ENCODE assay signal across 14 cellular contexts in the genomic region with DNA sequence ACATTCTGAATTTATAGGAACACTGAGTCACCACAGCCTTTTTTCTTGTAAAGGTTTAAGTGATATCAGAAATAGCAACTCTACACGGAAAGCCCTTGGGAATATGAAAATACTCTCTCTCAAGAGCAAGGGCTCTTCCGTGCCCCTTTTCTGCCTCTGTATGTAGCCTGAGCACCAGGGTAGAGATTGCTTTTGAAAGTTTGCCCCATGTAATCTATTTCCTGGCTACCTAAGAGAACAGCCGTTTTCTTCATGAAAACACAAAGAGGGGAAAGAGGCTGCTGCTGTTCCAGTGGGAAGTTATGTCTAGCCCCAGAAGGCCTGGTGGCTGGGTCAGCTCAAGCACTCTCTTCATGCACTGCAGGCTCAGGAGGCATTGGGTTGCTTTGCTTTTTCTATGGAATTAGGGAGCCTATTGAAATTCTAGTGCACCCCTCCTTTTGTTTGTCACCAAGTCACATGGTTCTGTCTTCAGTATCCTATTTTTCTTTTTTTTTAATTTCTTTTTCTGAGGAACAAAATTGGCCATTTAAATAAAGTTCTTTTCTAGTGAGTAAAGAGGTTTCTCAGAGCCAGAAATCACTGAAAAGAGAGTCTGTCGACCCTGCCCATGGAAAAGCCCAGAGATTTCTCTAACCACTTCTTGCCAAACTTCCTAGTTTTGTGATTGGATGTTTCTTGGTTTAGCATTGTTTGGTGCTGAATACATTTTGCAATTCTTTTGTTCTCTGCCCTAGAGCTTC. TPM values are rescaled to one million over a fixed set of nuclear protein-coding genes. Genes with fewer than 3 reads are reported as not detected.
DNase-seq lines count a peak whose midpoint lies in the region; ATAC-seq and TF ChIP-seq lines count a peak whose summit lies in the region.
"Had no signal": no experiment of that assay in that cellular context is flagged by ENCODE, and none has a peak within 500 bp of the region (broad histone marks: within the 10 kb centered on the region; RNA-seq: fewer than 3 reads in every experiment).

No MANE protein-coding gene starts in this region.

- CTCF ChIA-PET in activated CD4-positive, alpha-beta T cell treated with anti-CD3 and anti-CD28 coated beads for 36 hours (lab: Charles Lee): interaction anchor here (1.3 to 3.8 kb wide), 3 partner anchors 9 to 179 kb away, joined by 3 to 13 read pairs (median 8); no protein-coding TSS in a partner anchor

- TF ChIP-seq CTCF in SU-DHL-6 (IDR thresholded peaks at IDR 0.05; ENCODE audit: insufficient read depth, low read length, poor library complexity, severe bottlenecking) (no peak), dorsolateral prefrontal cortex (IDR thresholded peaks at IDR 0.05 in 54 of 56, conservative IDR thresholded peaks at IDR 0.05 in 2 of 56; ENCODE audit: low read depth in 1 of 56, partially characterized antibody in 56 of 56) (no peak), spleen (IDR thresholded peaks at IDR 0.05 in 8 of 11, conservative IDR thresholded peaks at IDR 0.05 in 3 of 11) (no peak), smooth muscle cell (IDR thresholded peaks at IDR 0.05; ENCODE audit: borderline replicate concordance, insufficient read depth, poor library complexity, severe bottlenecking) (no peak)

- H2AFZ ChIP-seq in SU-DHL-6 (ENCODE audit: low read depth, low read length, severe bottlenecking) (peak overlapping the region; percentile 73), smooth muscle cell (ENCODE audit: low read depth) (no peak overlapping the region)

- ATAC-seq in activated CD4-positive, alpha-beta T cell treated with anti-CD3 and anti-CD28 coated beads for 36 hours: peak; percentile 39

- WGBS in spleen, 5 donors: 61 to 79% (median 68%) methylated on average over 4 of the region's 4 CpGs
- 68% methylated on average over 4 of the region's 4 CpGs for WGBS in smooth muscle cell (ENCODE audit: low lambda C conversion rate)

- H3K4me1 ChIP-seq in spleen (peaks cover 0 to 31% (median 13%) of the 10 kb centered on the region in 6 donors), smooth muscle cell (ENCODE audit: low read depth) (peaks cover 11% of the 10 kb centered on the region)
- H3K4me1 ChIP-seq: SJSA1, testis had no signal

- DNase-seq in activated CD4-positive, alpha-beta T cell treated with anti-CD3 and anti-CD28 coated beads for 36 hours: no peak
- no peak for DNase-seq in activated CD4-positive, alpha-beta T cell treated with anti-CD3 and anti-CD28 coated beads, Interleukin-2, amount 50 U/mL, for 48 hours
- DNase-seq in dorsolateral prefrontal cortex (no peak), spleen (no peak), smooth muscle cell (lab: John Stamatoyannopoulos, UW; ENCODE audit: unreplicated experiment) (no peak), NCI-H446 (lab: John Stamatoyannopoulos, UW) (no peak)
- no peak for DNase-seq in stimulated activated CD4-positive, alpha-beta T cell treated with anti-CD3 and anti-CD28 coated beads, Interleukin-2, amount 100 ng/mL, for 24 hours
- DNase-seq: 8988T, NCI-H510A treated with DMSO at 0.1 percent for 48 hours, testis had no signal

- H3K79me2 ChIP-seq in SU-DHL-6 (ENCODE audit: insufficient read depth, low read length): no peaks in the 10 kb centered on the region
- no peaks in the 10 kb centered on the region for H3K79me2 ChIP-seq in smooth muscle cell (ENCODE audit: low read depth)

- no peaks in the 10 kb centered on the region for H3K36me3 ChIP-seq in SU-DHL-6 (ENCODE audit: low read length)
- peaks cover 0 to 9% (median 0%) of the 10 kb centered on the region in 6 donors for H3K36me3 ChIP-seq in spleen
- H3K36me3 ChIP-seq in smooth muscle cell (ENCODE audit: low read depth): no peaks in the 10 kb centered on the region

- no peaks in the 10 kb centered on the region for H3K27me3 Mint-ChIP-seq in activated CD4-positive, alpha-beta T cell treated with anti-CD3 and anti-CD28 coated beads for 36 hours
- H3K27me3 Mint-ChIP-seq: progenitor cell of endocrine pancreas had no signal

- no peak for TF ChIP-seq POLR2A in spleen (IDR thresholded peaks at IDR 0.05)

- peak overlapping the region; percentile 11 for H3K4me3 ChIP-seq in SU-DHL-6 (ENCODE audit: insufficient read depth, low read length, poor library complexity, severe bottlenecking)
- H3K4me3 ChIP-seq in dorsolateral prefrontal cortex: no peak overlapping the region
- H3K4me3 ChIP-seq in spleen: no peak overlapping the region
- H3K4me3 ChIP-seq in smooth muscle cell: no peak overlapping the region
- H3K4me3 ChIP-seq: SJSA1, testis had no signal

- H3K4me3 Mint-ChIP-seq in activated CD4-positive, alpha-beta T cell treated with anti-CD3 and anti-CD28 coated beads for 36 hours: no peak overlapping the region

- H3K27me3 ChIP-seq in SU-DHL-6 (ENCODE audit: low read length): no peaks in the 10 kb centered on the region
- no peaks in the 10 kb centered on the region for H3K27me3 ChIP-seq in dorsolateral prefrontal cortex
- H3K27me3 ChIP-seq in spleen (replicated peaks in 1 of 7): no peaks in the 10 kb centered on the region
- no peaks in the 10 kb centered on the region for H3K27me3 ChIP-seq in smooth muscle cell (ENCODE audit: low read depth)
- H3K27me3 ChIP-seq: SJSA1, testis had no signal

- H3K9me3 ChIP-seq in SU-DHL-6 (ENCODE audit: insufficient read depth, low read length): peaks cover 10% of the 10 kb centered on the region; the same call in 1 of the 2 replicates
- H3K9me3 ChIP-seq in spleen: peaks cover 0 to 4% (median 0%) of the 10 kb centered on the region in 8 donors
- H3K9me3 ChIP-seq in smooth muscle cell (replicated peaks; ENCODE audit: low read depth): no peaks in the 10 kb centered on the region
- H3K9me3 ChIP-seq: SJSA1, testis had no signal

- H3K4me2 ChIP-seq in SU-DHL-6 (ENCODE audit: low read depth, low read length, poor library complexity, severe bottlenecking) (peak overlapping the region; percentile 56), smooth muscle cell (no peak overlapping the region)

- H4K20me1 ChIP-seq in SU-DHL-6 (ENCODE audit: low read depth, low read length): no peaks in the 10 kb centered on the region
- H4K20me1 ChIP-seq in smooth muscle cell (ENCODE audit: low read depth): no peaks in the 10 kb centered on the region

- intact Hi-C loops in activated CD4-positive, alpha-beta T cell treated with anti-CD3 and anti-CD28 coated beads for 36 hours (cut with DNase I, micrococcal nuclease): loop anchor here (2.0 to 5.0 kb wide), 5 partner anchors 17 to 119 kb away; a partner anchor contains a TSS
- intact Hi-C loops in dorsolateral prefrontal cortex (cut with DNase I) (no loop called here), spleen (cut with DNase I; ENCODE audit: low total_unique reads) (no loop called here)

- no peaks in the 10 kb centered on the region for H3K9me2 ChIP-seq in SU-DHL-6 (replicated peaks; ENCODE audit: insufficient read depth, low read length)

- H3K27ac Mint-ChIP-seq in activated CD4-positive, alpha-beta T cell treated with anti-CD3 and anti-CD28 coated beads for 36 hours: peak overlapping the region; percentile 92
- H3K27ac Mint-ChIP-seq: progenitor cell of endocrine pancreas had no signal

- POLR2A ChIA-PET in activated CD4-positive, alpha-beta T cell treated with anti-CD3 and anti-CD28 coated beads for 36 hours (lab: Charles Lee): no interaction called here

- peaks cover 4% of the 10 kb centered on the region for H3K9me3 Mint-ChIP-seq in activated CD4-positive, alpha-beta T cell treated with anti-CD3 and anti-CD28 coated beads for 36 hours (ENCODE audit: low read depth)

- H3K9ac ChIP-seq in SU-DHL-6 (ENCODE audit: low read length) (peak overlapping the region; percentile 31), smooth muscle cell (ENCODE audit: low read depth) (no peak overlapping the region)

- H3K36me3 Mint-ChIP-seq in activated CD4-positive, alpha-beta T cell treated with anti-CD3 and anti-CD28 coated beads for 36 hours (ENCODE audit: low read depth): peaks cover 14% of the 10 kb centered on the region

- H3K4me1 Mint-ChIP-seq in activated CD4-positive, alpha-beta T cell treated with anti-CD3 and anti-CD28 coated beads for 36 hours: peaks cover 79% of the 10 kb centered on the region

- H3K27ac ChIP-seq in SU-DHL-6 (ENCODE audit: low read depth, low read length): peak overlapping the region; percentile 89
- peak overlapping the region in 51 of 59 donors; percentile 1 to 87 (median 64) for H3K27ac ChIP-seq in dorsolateral prefrontal cortex
- peak overlapping the region; percentile 45 to 76 (median 62) for H3K27ac ChIP-seq in spleen
- H3K27ac ChIP-seq in smooth muscle cell (ENCODE audit: low read depth): no peak overlapping the region
- H3K27ac ChIP-seq: SJSA1, testis had no signal

- H3F3A ChIP-seq in SU-DHL-6 (ENCODE audit: insufficient read depth) (peaks cover 16% of the 10 kb centered on the region), smooth muscle cell (ENCODE audit: low read depth) (no peaks in the 10 kb centered on the region)

RNA-seq across cellular contexts. Expression of a gene that starts 39.5 kb away (rescaled TPM):
- 10 to 100 TPM; 23.5 to 25.5 TPM for total RNA-seq in activated CD4-positive, alpha-beta T cell treated with anti-CD3 and anti-CD28 coated beads for 36 hours
- 1 to 10 TPM in 3 of 120 experiments, under 1 TPM in 26, not detected in 91; 0.13 to 1.6 (median 0.26) TPM for total RNA-seq in dorsolateral prefrontal cortex
- total RNA-seq in spleen: 10 to 100 TPM in 6 of 7 donors, 1 to 10 TPM in 1; 7.6 to 22.0 (median 11.6) TPM
- polyA plus RNA-seq in spleen: 1 to 10 TPM; 4.2 to 6.1 (median 4.3) TPM
- not detected in 2 replicates for total RNA-seq in smooth muscle cell
- polyA plus RNA-seq in smooth muscle cell: not detected in 2 replicates
- total RNA-seq: lung microvascular endothelial cell, progenitor cell of endocrine pancreas, SJSA1 had no signal

Comparison
In these comparisons a context has a peak if more than half of its experiments do, and no peak if none do; other contexts are left out.
1. intact Hi-C loops: an anchor here in activated CD4-positive, alpha-beta T cell treated with anti-CD3 and anti-CD28 coated beads for 36 hours (2.0 to 5.0 kb wide); none called in dorsolateral prefrontal cortex and spleen.